Comparison of ENCODE assay signal across 15 cellular contexts in the genomic region with DNA sequence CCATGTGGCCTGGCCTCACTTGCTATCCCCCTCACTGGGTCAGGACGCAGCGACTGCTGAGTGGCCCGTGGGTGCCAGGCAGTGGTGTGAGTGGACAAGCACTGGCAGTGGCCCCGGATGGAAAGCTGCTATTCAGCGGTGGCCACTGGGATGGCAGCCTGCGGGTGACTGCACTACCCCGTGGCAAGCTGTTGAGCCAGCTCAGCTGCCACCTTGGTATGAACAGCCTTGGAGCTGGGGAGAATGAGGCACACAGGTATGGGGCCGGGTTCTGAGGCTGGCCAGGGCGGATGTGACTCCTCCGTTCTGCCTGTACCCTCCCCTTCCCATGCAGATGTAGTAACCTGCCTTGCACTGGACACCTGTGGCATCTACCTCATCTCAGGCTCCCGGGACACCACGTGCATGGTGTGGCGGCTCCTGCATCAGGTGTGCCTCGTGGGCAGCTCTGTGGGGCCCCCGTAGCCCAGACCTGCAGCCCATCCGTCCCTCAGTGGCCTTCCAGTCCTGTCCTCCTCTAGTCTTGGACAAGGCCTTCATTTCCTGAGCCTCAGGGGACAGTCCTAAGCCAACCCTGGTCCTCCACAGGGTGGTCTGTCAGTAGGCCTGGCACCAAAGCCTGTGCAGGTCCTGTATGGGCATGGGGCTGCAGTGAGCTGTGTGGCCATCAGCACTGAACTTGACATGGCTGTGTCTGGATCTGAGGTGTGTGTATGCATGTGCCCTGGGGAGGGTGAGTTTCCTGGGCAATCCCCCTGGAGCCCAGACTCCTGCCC. TPM values are rescaled to one million over a fixed set of nuclear protein-coding genes. Genes with fewer than 3 reads are reported as not detected.
A peak's percentile ranks its signal among the peaks of the same experiment; 100 is the strongest.
DNase-seq lines count a peak whose midpoint lies in the region; ATAC-seq and TF ChIP-seq lines count a peak whose summit lies in the region.
"Had no signal": no experiment of that assay in that cellular context is flagged by ENCODE, and none has a peak within 500 bp of the region (broad histone marks: within the 10 kb centered on the region; RNA-seq: fewer than 3 reads in every experiment).

No MANE protein-coding gene starts in this region.

- peaks cover 11% of the 10 kb centered on the region for H3K4me1 Mint-ChIP-seq in central memory CD8-positive, alpha-beta T cell

- DNase-seq in 8988T (peak; percentile 68), neuronal stem cell (ENCODE audit: low spot score) (no peak), GM10248 (ENCODE audit: extremely low spot score) (no peak), Karpas-422 (no peak)
- no peak for DNase-seq in central memory CD8-positive, alpha-beta T cell (ENCODE audit: low spot score in 2 of 2)
- DNase-seq: activated gamma-delta T cell treated with Interleukin-2 at 50 U/mL for 16 hours, AML-193, Calu3, hippocampal formation, NCI-H69, stomach had no signal

- no peak overlapping the region for H2BK5ac ChIP-seq in neuronal stem cell (ENCODE audit: low read length)

- H3K36me3 ChIP-seq in BLaER1 (peaks cover 65% of the 10 kb centered on the region), neuronal stem cell (replicated peaks in 1 of 2; ENCODE audit: control insufficient read depth in 2 of 2, insufficient read depth in 2 of 2, low read length in 2 of 2) (peaks cover 0 to 7% of the 10 kb centered on the region in 2 donors), Karpas-422 (ENCODE audit: insufficient read depth, low read length) (peaks cover 13% of the 10 kb centered on the region)

- H3K27me3 Mint-ChIP-seq in central memory CD8-positive, alpha-beta T cell: no peaks in the 10 kb centered on the region

- ATAC-seq in central memory CD8-positive, alpha-beta T cell (replicated peaks; ENCODE audit: extremely low read depth, poor library complexity, severe bottlenecking): no peak
- ATAC-seq in GM18511 (IDR thresholded peaks at IDR 0.05; ENCODE audit: unreplicated experiment): no peak

- H3K27me3 ChIP-seq in BLaER1 (no peaks in the 10 kb centered on the region), neuronal stem cell (ENCODE audit: control insufficient read depth in 3 of 3, insufficient read depth in 3 of 3, low read depth in 1 of 3, low read length in 3 of 3) (no peaks in the 10 kb centered on the region), Karpas-422 (ENCODE audit: low read length) (no peaks in the 10 kb centered on the region)
- H3K27me3 ChIP-seq: SJSA1, stomach had no signal

- H3K79me1 ChIP-seq in neuronal stem cell (ENCODE audit: low read depth, low read length): no peaks in the 10 kb centered on the region

- peak overlapping the region; percentile 25 for H3K27ac Mint-ChIP-seq in central memory CD8-positive, alpha-beta T cell (ENCODE audit: low read depth)
- H3K27ac Mint-ChIP-seq: T-helper 2 cell treated with Interferon-gamma antibody and Interleukin-4, amounts not matched to agents 5 μg/mL and 100 μg/mL, for 36 hours had no signal

- no peaks in the 10 kb centered on the region for H3K9me2 ChIP-seq in Karpas-422 (replicated peaks; ENCODE audit: insufficient read depth, low read length)

- no peak overlapping the region for H2BK12ac ChIP-seq in neuronal stem cell (ENCODE audit: low read length)

- H3K9me3 ChIP-seq in BLaER1: no peaks in the 10 kb centered on the region
- no peaks in the 10 kb centered on the region for H3K9me3 ChIP-seq in neuronal stem cell (replicated peaks in 1 of 2; ENCODE audit: control insufficient read depth in 2 of 2, insufficient read depth in 1 of 2, low read depth in 1 of 2, low read length in 2 of 2)
- H3K9me3 ChIP-seq in Karpas-422 (ENCODE audit: low read length): no peaks in the 10 kb centered on the region
- H3K9me3 ChIP-seq: SJSA1, stomach had no signal

- WGBS in neuronal stem cell (ENCODE audit: extremely low coverage in 2 of 2, insufficient read length in 2 of 2, insufficient replicate concordance in 1 of 2), 2 donors: no CpG with 5 or more reads among the region's 16 CpGs

- H3K36me3 Mint-ChIP-seq in central memory CD8-positive, alpha-beta T cell (ENCODE audit: insufficient read depth): peaks cover 47% of the 10 kb centered on the region

- peak overlapping the region; percentile 38 for H3K27ac ChIP-seq in BLaER1
- H3K27ac ChIP-seq in neuronal stem cell (replicated peaks; ENCODE audit: low read length): no peak overlapping the region
- no peak overlapping the region for H3K27ac ChIP-seq in Karpas-422 (ENCODE audit: low read length)
- H3K27ac ChIP-seq: SJSA1 had no signal

- no peak for TF ChIP-seq CTCF in GM10248 (IDR thresholded peaks at IDR 0.05; ENCODE audit: control extremely low read depth, extremely low read depth, low read depth, missing control alignments)

- no peak overlapping the region for H3K4ac ChIP-seq in neuronal stem cell (ENCODE audit: low read length)

- no peaks in the 10 kb centered on the region for H3K79me2 ChIP-seq in Karpas-422 (ENCODE audit: low read length)

- H3K4me3 ChIP-seq in BLaER1: no peak overlapping the region
- H3K4me3 ChIP-seq in neuronal stem cell (ENCODE audit: low read length in 2 of 2): no peak overlapping the region
- H3K4me3 ChIP-seq in Karpas-422 (ENCODE audit: low read length): no peak overlapping the region
- H3K4me3 ChIP-seq: SJSA1, stomach had no signal

- no peaks in the 10 kb centered on the region for H3K9me3 Mint-ChIP-seq in central memory CD8-positive, alpha-beta T cell
- H3K9me3 Mint-ChIP-seq: T-helper 2 cell treated with Interferon-gamma antibody and Interleukin-4, amounts not matched to agents 5 μg/mL and 100 μg/mL, for 36 hours had no signal

- peak overlapping the region; percentile 2 for H3K23ac ChIP-seq in neuronal stem cell (ENCODE audit: low read depth, low read length, poor library complexity)

- H3K9ac ChIP-seq in BLaER1: 0 out of 2 replicates have a peak overlapping the region, but pooled peaks have one; percentile 45
- peak overlapping the region; percentile 0 for H3K9ac ChIP-seq in neuronal stem cell (ENCODE audit: low read depth, low read length, poor library complexity)
- no peak overlapping the region for H3K9ac ChIP-seq in Karpas-422 (ENCODE audit: low read length)

- H3K4me2 ChIP-seq in BLaER1 (no peak overlapping the region), neuronal stem cell (ENCODE audit: insufficient read depth, low read length, poor library complexity, severe bottlenecking) (no peak overlapping the region), Karpas-422 (ENCODE audit: low read depth, low read length, poor library complexity, severe bottlenecking) (no peak overlapping the region)

- H3K14ac ChIP-seq in neuronal stem cell (ENCODE audit: low read length): no peak overlapping the region

- no peak overlapping the region for H2BK15ac ChIP-seq in neuronal stem cell (ENCODE audit: low read length)

- no peak overlapping the region for H4K91ac ChIP-seq in neuronal stem cell (ENCODE audit: low read depth, low read length, poor library complexity)

- H3K4me3 Mint-ChIP-seq in central memory CD8-positive, alpha-beta T cell: no peak overlapping the region
- H3K4me3 Mint-ChIP-seq: T-helper 2 cell treated with Interferon-gamma antibody and Interleukin-4, amounts not matched to agents 5 μg/mL and 100 μg/mL, for 36 hours had no signal

- H2BK120ac ChIP-seq in neuronal stem cell (ENCODE audit: low read depth, low read length): no peak overlapping the region

- CTCF ChIA-PET in GM10248 (lab: Yijun Ruan, JAX): interaction anchor here (1.8 to 1.9 kb wide), 2 partner anchors 28 to 37 kb away, joined by 5 to 6 read pairs; a partner anchor contains a TSS

- H4K20me1 ChIP-seq in BLaER1 (no peaks in the 10 kb centered on the region), Karpas-422 (ENCODE audit: insufficient read depth, low read depth, low read length) (0 out of 2 replicates have a peak, but pooled peaks cover 6% of the 10 kb centered on the region)

- H4K8ac ChIP-seq in neuronal stem cell (ENCODE audit: low read depth, low read length): peak overlapping the region; percentile 48

- H2AK5ac ChIP-seq in neuronal stem cell (ENCODE audit: low read depth, low read length): peak overlapping the region; percentile 51

- no peak overlapping the region for H3K18ac ChIP-seq in neuronal stem cell (ENCODE audit: low read length)

- H3K4me1 ChIP-seq in BLaER1 (peaks cover 60% of the 10 kb centered on the region), neuronal stem cell (ENCODE audit: control insufficient read depth in 2 of 2, insufficient read depth in 1 of 2, low read depth in 1 of 2, low read length in 2 of 2) (peaks cover 0 to 5% of the 10 kb centered on the region in 2 donors), Karpas-422 (ENCODE audit: low read length) (peaks cover 4% of the 10 kb centered on the region)

- POLR2A ChIA-PET in GM10248 (lab: Yijun Ruan, JAX): interaction anchor here (0.5 kb wide), 1 partner anchor 28 kb away, joined by 4 read pairs; no protein-coding TSS in a partner anchor

- H2AFZ ChIP-seq in neuronal stem cell (ENCODE audit: low read length) (no peak overlapping the region), Karpas-422 (ENCODE audit: low read length) (no peak overlapping the region)

RNA-seq across cellular contexts. Expression of a gene that starts 28.2 kb away (rescaled TPM):
- polyA plus RNA-seq in neuronal stem cell (2013, experiment 1 of 2): 5.9 TPM
- polyA plus RNA-seq in neuronal stem cell (2013, experiment 2 of 2): 6.2 TPM
- 60.5 and 133 TPM in 2 replicates for total RNA-seq in Karpas-422 (2014; rRNA removed; shearing (Covaris generic); ENCODE audit: low replicate concordance)

RNA-seq across cellular contexts. Expression of a gene that starts 31.1 kb away (rescaled TPM):
- 56.1 TPM for polyA plus RNA-seq in neuronal stem cell (2013, experiment 1 of 2)
- polyA plus RNA-seq in neuronal stem cell (2013, experiment 2 of 2): 55.5 TPM
- total RNA-seq in Karpas-422 (2014; rRNA removed; shearing (Covaris generic); ENCODE audit: low replicate concordance): 40.2 and 83.5 TPM in 2 replicates
